ENCODE assay signal across 35 cellular contexts in genomic region chr17:42818379-42818778, GRCh38. TPM values are rescaled to one million over a fixed set of nuclear protein-coding genes. Genes with fewer than 3 reads are reported as not detected.
DNase-seq lines count a peak whose midpoint lies in the region; ATAC-seq and TF ChIP-seq lines count a peak whose summit lies in the region.
"Had no signal": no experiment of that assay in that cellular context is flagged by ENCODE, and none has a peak within 500 bp of the region (broad histone marks: within the 10 kb centered on the region; RNA-seq: fewer than 3 reads in every experiment).

No MANE protein-coding gene starts in this region.

- CTCF ChIA-PET in activated CD8-positive, alpha-beta memory T cell treated with anti-CD3 and anti-CD28 coated beads, Interleukin-2, amount 10 ng/mL, durations not matched to agents 7 days and 5 days (lab: Charles Lee), result interaction anchor here (0.5 to 1.2 kb wide), 5 partner anchors 8 to 241 kb away, joined by 3 to 4 read pairs (median 3); partner anchors contain the start of genes PSMC3IP and PSME3

- H3K9ac ChIP-seq in stomach smooth muscle (ENCODE audit: low read length in 2 of 2) (peak overlapping the region in 1 of 2 donors; percentile 49), neural progenitor cell (no peak overlapping the region)

- no peaks in the 10 kb centered on the region for H4K20me1 ChIP-seq in neural progenitor cell (ENCODE audit: low read depth)

- no peak for TF ChIP-seq CTCF in fibroblast of mammary gland (conservative IDR thresholded peaks at IDR 0.05; ENCODE audit: control insufficient read depth, insufficient read depth, low read depth, low read length)
- no peak for TF ChIP-seq CTCF in neural progenitor cell (IDR thresholded peaks at IDR 0.05)

- H3K9me3 Mint-ChIP-seq in activated CD8-positive, alpha-beta memory T cell treated with anti-CD3 and anti-CD28 coated beads, Interleukin-2, amount 10 ng/mL, durations not matched to agents 7 days and 5 days (ENCODE audit: low read depth), result no peaks in the 10 kb centered on the region
- H3K9me3 Mint-ChIP-seq in activated T-helper 2 cell treated with anti-CD3 and anti-CD28 coated beads, Interferon-gamma antibody, Interleukin-2, Interleukin-4, amounts not matched to agents 10 μg/mL and 5 μg/mL and 100 μg/mL, durations not matched to agents 14 hours and 24 hours and 36 hours, result no peaks in the 10 kb centered on the region
- H3K9me3 Mint-ChIP-seq in activated naive CD4-positive, alpha-beta T cell treated with anti-CD3 and anti-CD28 coated beads, Interleukin-2, amount 50 U/mL, for 72 hours, result no peaks in the 10 kb centered on the region
- no peaks in the 10 kb centered on the region for H3K9me3 Mint-ChIP-seq in neural progenitor cell
- H3K9me3 Mint-ChIP-seq: CD4-positive, CD25-positive, alpha-beta regulatory T cell; dendritic cell treated with granulocyte-macrophage colony-stimulating factor and Interleukin-4, amounts not matched to agents 40 ng/mL and 50 ng/mL, for 4 days; endodermal cell; naive thymus-derived CD8-positive, alpha-beta T cell; stimulated activated naive B cell treated with anti-CD40 and anti-IgM and Interleukin-4, amounts not matched to agents 10 μg/mL and 1 μg/mL and 100 μg/mL, for 72 hours had no signal

- peaks cover 64% of the 10 kb centered on the region for H3K36me3 Mint-ChIP-seq in activated CD8-positive, alpha-beta memory T cell treated with anti-CD3 and anti-CD28 coated beads, Interleukin-2, amount 10 ng/mL, durations not matched to agents 7 days and 5 days
- peaks cover 80% of the 10 kb centered on the region for H3K36me3 Mint-ChIP-seq in activated T-helper 2 cell treated with anti-CD3 and anti-CD28 coated beads, Interferon-gamma antibody, Interleukin-2, Interleukin-4, amounts not matched to agents 10 μg/mL and 5 μg/mL and 100 μg/mL, durations not matched to agents 14 hours and 24 hours and 36 hours (ENCODE audit: low read depth)
- H3K36me3 Mint-ChIP-seq in activated naive CD4-positive, alpha-beta T cell treated with anti-CD3 and anti-CD28 coated beads, Interleukin-2, amount 50 U/mL, for 72 hours, result peaks cover 10 to 30% of the 10 kb centered on the region in 2 donors
- H3K36me3 Mint-ChIP-seq in neural progenitor cell, result peaks cover 10% of the 10 kb centered on the region

- H3K27me3 ChIP-seq in stomach smooth muscle (ENCODE audit: control insufficient read depth in 1 of 2, insufficient read depth in 2 of 2, low read length in 2 of 2) (no peaks in the 10 kb centered on the region), neural progenitor cell (no peaks in the 10 kb centered on the region)
- H3K27me3 ChIP-seq: hepatocyte, SJSA1, upper lobe of right lung had no signal

- DNase-seq in activated CD8-positive, alpha-beta memory T cell treated with anti-CD3 and anti-CD28 coated beads, Interleukin-2, amount 10 ng/mL, durations not matched to agents 7 days and 5 days, result no peak
- DNase-seq in activated CD8-positive, alpha-beta memory T cell treated with anti-CD3 and anti-CD28 coated beads for 24 hours, result no peak
- DNase-seq in activated T-helper 2 cell treated with anti-CD3 and anti-CD28 coated beads, Interferon-gamma antibody, Interleukin-2, Interleukin-4, amounts not matched to agents 10 μg/mL and 5 μg/mL and 100 μg/mL, durations not matched to agents 14 hours and 24 hours and 36 hours (ENCODE audit: low spot score), result no peak
- peak; percentile 80 for DNase-seq in fibroblast of mammary gland (ENCODE audit: low read depth)
- no peak for DNase-seq in activated naive CD4-positive, alpha-beta T cell treated with anti-CD3 and anti-CD28 coated beads, Interleukin-2, amount 50 U/mL, for 72 hours (ENCODE audit: low spot score in 2 of 2)
- no peak for DNase-seq in neural progenitor cell (ENCODE audit: low spot score)
- no peak for DNase-seq in cerebellar nuclear complex (lab: John Stamatoyannopoulos, UW)
- DNase-seq: 8988T; activated CD4-positive, alpha-beta T cell treated with anti-CD3 and anti-CD28 coated beads, Interleukin-2, amount 50 U/mL, for 48 hours; activated CD8-positive, alpha-beta memory T cell treated with anti-CD3 and anti-CD28 coated beads, Interleukin-2, amount 50 U/mL, for 4 hours; Calu3; CD4-positive, CD25-positive, alpha-beta regulatory T cell; DMS79 treated with DMSO at 0.1 percent for 48 hours; endodermal cell; KG1; lower lobe of right lung; naive thymus-derived CD8-positive, alpha-beta T cell; NCI-H1092 treated with DMSO at 0.1 percent for 48 hours; NCI-H1694 treated with DMSO at 0.1 percent for 48 hours; NCI-H2171; NCI-H510A; RPMI8226; stimulated activated naive B cell treated with anti-CD40 and anti-IgM and Interleukin-4, amounts not matched to agents 10 μg/mL and 1 μg/mL and 100 μg/mL, for 72 hours; T-helper 1 cell; upper lobe of right lung had no signal

- H3K4me1 Mint-ChIP-seq in activated CD8-positive, alpha-beta memory T cell treated with anti-CD3 and anti-CD28 coated beads, Interleukin-2, amount 10 ng/mL, durations not matched to agents 7 days and 5 days, result peaks cover 22% of the 10 kb centered on the region
- peaks cover 11% of the 10 kb centered on the region for H3K4me1 Mint-ChIP-seq in activated T-helper 2 cell treated with anti-CD3 and anti-CD28 coated beads, Interferon-gamma antibody, Interleukin-2, Interleukin-4, amounts not matched to agents 10 μg/mL and 5 μg/mL and 100 μg/mL, durations not matched to agents 14 hours and 24 hours and 36 hours (ENCODE audit: low read depth)
- peaks cover 5% of the 10 kb centered on the region for H3K4me1 Mint-ChIP-seq in neural progenitor cell

- peak overlapping the region; percentile 11 for H3K27ac Mint-ChIP-seq in activated CD8-positive, alpha-beta memory T cell treated with anti-CD3 and anti-CD28 coated beads, Interleukin-2, amount 10 ng/mL, durations not matched to agents 7 days and 5 days
- peak overlapping the region; percentile 13 for H3K27ac Mint-ChIP-seq in activated T-helper 2 cell treated with anti-CD3 and anti-CD28 coated beads, Interferon-gamma antibody, Interleukin-2, Interleukin-4, amounts not matched to agents 10 μg/mL and 5 μg/mL and 100 μg/mL, durations not matched to agents 14 hours and 24 hours and 36 hours
- H3K27ac Mint-ChIP-seq in activated naive CD4-positive, alpha-beta T cell treated with anti-CD3 and anti-CD28 coated beads, Interleukin-2, amount 50 U/mL, for 72 hours, result no peak overlapping the region
- no peak overlapping the region for H3K27ac Mint-ChIP-seq in neural progenitor cell
- H3K27ac Mint-ChIP-seq: activated naive CD8-positive, alpha-beta T cell; CD4-positive, CD25-positive, alpha-beta regulatory T cell; dendritic cell treated with granulocyte-macrophage colony-stimulating factor and Interleukin-4, amounts not matched to agents 40 ng/mL and 50 ng/mL, for 4 days; endodermal cell; stimulated activated naive B cell treated with anti-CD40 and anti-IgM and Interleukin-4, amounts not matched to agents 10 μg/mL and 1 μg/mL and 100 μg/mL, for 72 hours had no signal

- H3K9me3 ChIP-seq in stomach smooth muscle (ENCODE audit: control insufficient read depth in 2 of 2, low read length in 2 of 2) (no peaks in the 10 kb centered on the region), neural progenitor cell (ENCODE audit: low read depth) (no peaks in the 10 kb centered on the region)
- H3K9me3 ChIP-seq: lower lobe of right lung, SJSA1, upper lobe of right lung had no signal

- ATAC-seq in activated CD8-positive, alpha-beta memory T cell treated with anti-CD3 and anti-CD28 coated beads, Interleukin-2, amount 10 ng/mL, durations not matched to agents 7 days and 5 days, result no peak
- ATAC-seq in activated naive CD4-positive, alpha-beta T cell treated with anti-CD3 and anti-CD28 coated beads, Interleukin-2, amount 50 U/mL, for 72 hours, result no peak
- ATAC-seq: esophagus mucosa; lower lobe of right lung; naive thymus-derived CD8-positive, alpha-beta T cell; stimulated activated naive B cell treated with anti-CD40 and anti-IgM and Interleukin-4, amounts not matched to agents 10 μg/mL and 1 μg/mL and 100 μg/mL, for 72 hours; upper lobe of right lung had no signal

- H3K4me1 ChIP-seq in stomach smooth muscle (ENCODE audit: control insufficient read depth, insufficient read depth, low read length) (peaks cover 41% of the 10 kb centered on the region), neural progenitor cell (no peaks in the 10 kb centered on the region)

- peaks cover 18% of the 10 kb centered on the region for H3F3A ChIP-seq in neural progenitor cell (ENCODE audit: low read depth)

- no peaks in the 10 kb centered on the region for H3K27me3 Mint-ChIP-seq in activated CD8-positive, alpha-beta memory T cell treated with anti-CD3 and anti-CD28 coated beads, Interleukin-2, amount 10 ng/mL, durations not matched to agents 7 days and 5 days
- no peaks in the 10 kb centered on the region for H3K27me3 Mint-ChIP-seq in activated T-helper 2 cell treated with anti-CD3 and anti-CD28 coated beads, Interferon-gamma antibody, Interleukin-2, Interleukin-4, amounts not matched to agents 10 μg/mL and 5 μg/mL and 100 μg/mL, durations not matched to agents 14 hours and 24 hours and 36 hours (ENCODE audit: low read depth)
- H3K27me3 Mint-ChIP-seq in neural progenitor cell (ENCODE audit: insufficient read depth, low read depth), result no peaks in the 10 kb centered on the region
- H3K27me3 Mint-ChIP-seq: activated naive CD8-positive, alpha-beta T cell; CD4-positive, CD25-positive, alpha-beta regulatory T cell; dendritic cell treated with granulocyte-macrophage colony-stimulating factor and Interleukin-4, amounts not matched to agents 40 ng/mL and 50 ng/mL, for 4 days; naive thymus-derived CD8-positive, alpha-beta T cell; stimulated activated naive B cell treated with anti-CD40 and anti-IgM and Interleukin-4, amounts not matched to agents 10 μg/mL and 1 μg/mL and 100 μg/mL, for 72 hours had no signal

- no peak overlapping the region for H2AFZ ChIP-seq in neural progenitor cell (replicated peaks)
- H2AFZ ChIP-seq: hepatocyte had no signal

- peak overlapping the region; percentile 89 for H3K27ac ChIP-seq in stomach smooth muscle (ENCODE audit: low read length)
- no peak overlapping the region for H3K27ac ChIP-seq in neural progenitor cell
- H3K27ac ChIP-seq: hepatocyte, lower lobe of right lung, SJSA1, skin epidermis, upper lobe of right lung had no signal

- H3K36me3 ChIP-seq in stomach smooth muscle (ENCODE audit: control insufficient read depth in 2 of 2, insufficient read depth in 2 of 2, low read length in 2 of 2) (peaks cover 41 to 45% of the 10 kb centered on the region in 2 donors), neural progenitor cell (no peaks in the 10 kb centered on the region)

- H3K4me3 Mint-ChIP-seq in activated CD8-positive, alpha-beta memory T cell treated with anti-CD3 and anti-CD28 coated beads, Interleukin-2, amount 10 ng/mL, durations not matched to agents 7 days and 5 days, result no peak overlapping the region
- no peak overlapping the region for H3K4me3 Mint-ChIP-seq in activated T-helper 2 cell treated with anti-CD3 and anti-CD28 coated beads, Interferon-gamma antibody, Interleukin-2, Interleukin-4, amounts not matched to agents 10 μg/mL and 5 μg/mL and 100 μg/mL, durations not matched to agents 14 hours and 24 hours and 36 hours (ENCODE audit: low read depth)
- H3K4me3 Mint-ChIP-seq in neural progenitor cell, result no peak overlapping the region
- H3K4me3 Mint-ChIP-seq: activated naive CD8-positive, alpha-beta T cell; CD4-positive, CD25-positive, alpha-beta regulatory T cell; dendritic cell treated with granulocyte-macrophage colony-stimulating factor and Interleukin-4, amounts not matched to agents 40 ng/mL and 50 ng/mL, for 4 days; endodermal cell; stimulated activated naive B cell treated with anti-CD40 and anti-IgM and Interleukin-4, amounts not matched to agents 10 μg/mL and 1 μg/mL and 100 μg/mL, for 72 hours had no signal

- intact Hi-C loops in activated T-helper 2 cell treated with anti-CD3 and anti-CD28 coated beads, Interferon-gamma antibody, Interleukin-2, Interleukin-4, amounts not matched to agents 10 μg/mL and 5 μg/mL and 100 μg/mL, durations not matched to agents 14 hours and 24 hours and 36 hours (cut with micrococcal nuclease), result no loop called here

- H3K4me3 ChIP-seq in fibroblast of mammary gland (ENCODE audit: control insufficient read depth, low read depth, low read length) (no peak overlapping the region), stomach smooth muscle (ENCODE audit: low read length in 2 of 2) (no peak overlapping the region), neural progenitor cell (no peak overlapping the region)
- H3K4me3 ChIP-seq: hepatocyte, lower lobe of right lung, SJSA1, skin epidermis, upper lobe of right lung had no signal

- no peak overlapping the region for H3K4me2 ChIP-seq in neural progenitor cell
- H3K4me2 ChIP-seq: hepatocyte had no signal

- H3K79me2 ChIP-seq in neural progenitor cell (ENCODE audit: low read depth), result peaks cover 14% of the 10 kb centered on the region

RNA-seq across cellular contexts. Expression of gene BECN1, which starts 5.7 kb away (rescaled TPM):
- 10 to 100 TPM; 94.7 to 99.8 TPM for total RNA-seq in activated CD8-positive, alpha-beta memory T cell treated with anti-CD3 and anti-CD28 coated beads, Interleukin-2, amount 10 ng/mL, durations not matched to agents 7 days and 5 days
- 97.2 and 104 TPM in 2 replicates for total RNA-seq in activated T-helper 2 cell treated with anti-CD3 and anti-CD28 coated beads, Interferon-gamma antibody, Interleukin-2, Interleukin-4, amounts not matched to agents 10 μg/mL and 5 μg/mL and 100 μg/mL, durations not matched to agents 14 hours and 24 hours and 36 hours
- 10 to 100 TPM; 84.5 to 86.1 TPM for total RNA-seq in activated naive CD4-positive, alpha-beta T cell treated with anti-CD3 and anti-CD28 coated beads, Interleukin-2, amount 50 U/mL, for 72 hours
- 42.1 and 54.3 TPM in 2 replicates for total RNA-seq in neural progenitor cell (ENCODE audit: low replicate concordance)

RNA-seq across cellular contexts. Expression of gene PSME3, which starts 14.8 kb away (rescaled TPM):
- 100 to 1,000 TPM; 123 to 166 TPM for total RNA-seq in activated CD8-positive, alpha-beta memory T cell treated with anti-CD3 and anti-CD28 coated beads, Interleukin-2, amount 10 ng/mL, durations not matched to agents 7 days and 5 days
- total RNA-seq in activated T-helper 2 cell treated with anti-CD3 and anti-CD28 coated beads, Interferon-gamma antibody, Interleukin-2, Interleukin-4, amounts not matched to agents 10 μg/mL and 5 μg/mL and 100 μg/mL, durations not matched to agents 14 hours and 24 hours and 36 hours, result 172 TPM in 2 replicates
- 10 to 100 TPM; 79.1 to 95.5 TPM for total RNA-seq in activated naive CD4-positive, alpha-beta T cell treated with anti-CD3 and anti-CD28 coated beads, Interleukin-2, amount 50 U/mL, for 72 hours
- 106 and 108 TPM in 2 replicates for total RNA-seq in neural progenitor cell (ENCODE audit: low replicate concordance)

RNA-seq across cellular contexts. Expression of gene CNTD1, which starts 19.7 kb away (rescaled TPM):
- total RNA-seq in activated CD8-positive, alpha-beta memory T cell treated with anti-CD3 and anti-CD28 coated beads, Interleukin-2, amount 10 ng/mL, durations not matched to agents 7 days and 5 days, result not detected
- total RNA-seq in activated T-helper 2 cell treated with anti-CD3 and anti-CD28 coated beads, Interferon-gamma antibody, Interleukin-2, Interleukin-4, amounts not matched to agents 10 μg/mL and 5 μg/mL and 100 μg/mL, durations not matched to agents 14 hours and 24 hours and 36 hours, result 0.09 TPM in 1 of 2 replicates, not detected in the other
- under 1 TPM in 1 of 2 donors, not detected in 1; 0.43 TPM for total RNA-seq in activated naive CD4-positive, alpha-beta T cell treated with anti-CD3 and anti-CD28 coated beads, Interleukin-2, amount 50 U/mL, for 72 hours
- total RNA-seq in neural progenitor cell (ENCODE audit: low replicate concordance), result 0.06 TPM in 1 of 2 replicates, not detected in the other
- total RNA-seq: bronchial epithelial cell; CD4-positive, CD25-positive, alpha-beta regulatory T cell; endodermal cell; esophagus mucosa; H4; MCF 10A; naive thymus-derived CD8-positive, alpha-beta T cell had no signal

RNA-seq across cellular contexts. Expression of gene COA3, which starts 19.9 kb away (rescaled TPM):
- total RNA-seq in activated CD8-positive, alpha-beta memory T cell treated with anti-CD3 and anti-CD28 coated beads, Interleukin-2, amount 10 ng/mL, durations not matched to agents 7 days and 5 days, result 10 to 100 TPM; 43.7 to 48.2 TPM
- 51.2 and 51.7 TPM in 2 replicates for total RNA-seq in activated T-helper 2 cell treated with anti-CD3 and anti-CD28 coated beads, Interferon-gamma antibody, Interleukin-2, Interleukin-4, amounts not matched to agents 10 μg/mL and 5 μg/mL and 100 μg/mL, durations not matched to agents 14 hours and 24 hours and 36 hours
- total RNA-seq in activated naive CD4-positive, alpha-beta T cell treated with anti-CD3 and anti-CD28 coated beads, Interleukin-2, amount 50 U/mL, for 72 hours, result 10 to 100 TPM; 14.8 to 32.7 TPM
- total RNA-seq in neural progenitor cell (ENCODE audit: low replicate concordance), result 61.2 and 74.5 TPM in 2 replicates

RNA-seq across cellular contexts. Expression of gene AOC2, which starts 26.0 kb away (rescaled TPM):
- total RNA-seq in activated CD8-positive, alpha-beta memory T cell treated with anti-CD3 and anti-CD28 coated beads, Interleukin-2, amount 10 ng/mL, durations not matched to agents 7 days and 5 days, result 1 to 10 TPM; 1.8 to 2.4 TPM
- 3.2 TPM in 2 replicates for total RNA-seq in activated T-helper 2 cell treated with anti-CD3 and anti-CD28 coated beads, Interferon-gamma antibody, Interleukin-2, Interleukin-4, amounts not matched to agents 10 μg/mL and 5 μg/mL and 100 μg/mL, durations not matched to agents 14 hours and 24 hours and 36 hours
- 1 to 10 TPM; 3.6 to 6.1 TPM for total RNA-seq in activated naive CD4-positive, alpha-beta T cell treated with anti-CD3 and anti-CD28 coated beads, Interleukin-2, amount 50 U/mL, for 72 hours
- total RNA-seq in neural progenitor cell (ENCODE audit: low replicate concordance), result 1.2 and 2.1 TPM in 2 replicates

Comparison
In these comparisons a context has a peak if more than half of its experiments do, and no peak if none do; other contexts are left out.
1. H3K27ac Mint-ChIP-seq: peak in activated CD8-positive, alpha-beta memory T cell treated with anti-CD3 and anti-CD28 coated beads, Interleukin-2, amount 10 ng/mL, durations not matched to agents 7 days and 5 days (single experiment) and activated T-helper 2 cell treated with anti-CD3 and anti-CD28 coated beads, Interferon-gamma antibody, Interleukin-2, Interleukin-4, amounts not matched to agents 10 μg/mL and 5 μg/mL and 100 μg/mL, durations not matched to agents 14 hours and 24 hours and 36 hours (single experiment); none in activated naive CD4-positive, alpha-beta T cell treated with anti-CD3 and anti-CD28 coated beads, Interleukin-2, amount 50 U/mL, for 72 hours (0 of 2) and neural progenitor cell (single experiment).